8 cellular contexts compared by ENCODE assay signal in genomic region chr13:95676100-95676774, GRCh38. TPM values are rescaled to one million over a fixed set of nuclear protein-coding genes. Genes with fewer than 3 reads are reported as not detected.
DNase-seq lines count a peak whose midpoint lies in the region; ATAC-seq, FAIRE-seq and TF ChIP-seq lines count a peak whose summit lies in the region.

No MANE protein-coding gene starts in this region.

- no peaks in the 10 kb centered on the region for H3K27me3 ChIP-seq in CD8-positive, alpha-beta memory T cell (ENCODE audit: insufficient read depth, low read length, poor library complexity, severe bottlenecking)
- H3K27me3 ChIP-seq in dorsolateral prefrontal cortex = no peaks in the 10 kb centered on the region

- peak overlapping the region; percentile 83 for H3K27ac ChIP-seq in CD8-positive, alpha-beta memory T cell (ENCODE audit: low read depth, low read length)
- H3K27ac ChIP-seq in dorsolateral prefrontal cortex = peak overlapping the region; percentile 33 to 97 (median 90)

- H3K27me3 Mint-ChIP-seq in CD8-positive, alpha-beta memory T cell = peaks cover 0 to 1% of the 10 kb centered on the region in 2 donors

- POLR2A ChIA-PET in CD8-positive, alpha-beta memory T cell (lab: Charles Lee) = interaction anchor here (0.5 to 1.3 kb wide), 2 partner anchors 1753 to 1757 kb away, joined by 3 to 7 read pairs; no protein-coding TSS in a partner anchor

- H3K4me3 ChIP-seq in CD8-positive, alpha-beta memory T cell (ENCODE audit: low read length) = peak overlapping the region; percentile 84
- H3K4me3 ChIP-seq in Jurkat, Clone E6-1 (ENCODE audit: low read length) = peak overlapping the region; percentile 80
- H3K4me3 ChIP-seq in dorsolateral prefrontal cortex (peak overlapping the region; percentile 71 to 98 (median 92)), mucosa of descending colon (peak overlapping the region; percentile 95)

- peak overlapping the region; percentile 87 to 100 (median 96) for H3K27ac Mint-ChIP-seq in CD8-positive, alpha-beta memory T cell

- H3K36me3 Mint-ChIP-seq in CD8-positive, alpha-beta memory T cell = peaks cover 4 to 23% (median 12%) of the 10 kb centered on the region in 3 donors

- H3K9me3 ChIP-seq in CD8-positive, alpha-beta memory T cell (ENCODE audit: low read length) = peaks cover 5% of the 10 kb centered on the region
- H3K9me3 ChIP-seq in mucosa of descending colon = peaks cover 10% of the 10 kb centered on the region

- peak overlapping the region; percentile 93 to 99 (median 96) for H3K4me3 Mint-ChIP-seq in CD8-positive, alpha-beta memory T cell

- FAIRE-seq in urothelium cell line (lab: Jason Lieb, UNC) = no peak

- ATAC-seq in GM21381 (IDR thresholded peaks at IDR 0.05; ENCODE audit: unreplicated experiment) (peak; percentile 3), mucosa of descending colon (peak; percentile 18)

- TF ChIP-seq CTCF in dorsolateral prefrontal cortex (IDR thresholded peaks at IDR 0.05 in 54 of 56, conservative IDR thresholded peaks at IDR 0.05 in 2 of 56; ENCODE audit: low read depth in 1 of 56, partially characterized antibody in 56 of 56) = no peak
- no peak for TF ChIP-seq CTCF in mucosa of descending colon (IDR thresholded peaks at IDR 0.05)

- CTCF ChIA-PET in CD8-positive, alpha-beta memory T cell (lab: Charles Lee) = no interaction called here

- peak in 4 of 5 donors; percentile 1 to 54 (median 30) for DNase-seq in CD8-positive, alpha-beta memory T cell
- no peak for DNase-seq in Jurkat, Clone E6-1 (ENCODE audit: low read depth, low spot score)
- DNase-seq in SKM-1 (lab: John Stamatoyannopoulos, UW; ENCODE audit: unreplicated experiment) = peak; percentile 47
- DNase-seq in dorsolateral prefrontal cortex = peak in 2 of 10 donors; percentile 5 to 14
- DNase-seq in mucosa of descending colon = peak in 2 of 3 donors; percentile 36 to 40
- DNase-seq in urothelium cell line (ENCODE audit: low spot score) = peak; percentile 6
- DNase-seq in GOT3 (lab: John Stamatoyannopoulos, UW) = no peak

- intact Hi-C loops in dorsolateral prefrontal cortex (cut with DNase I) (loop anchor here (2.0 to 10.0 kb wide), 3 partner anchors 31 to 159 kb away; partner anchors contain the start of gene DZIP1 (in 2 of the 2)), mucosa of descending colon (cut with DNase I, micrococcal nuclease) (no loop called here)

- peaks cover 59 to 77% (median 66%) of the 10 kb centered on the region in 3 donors for H3K4me1 Mint-ChIP-seq in CD8-positive, alpha-beta memory T cell

- H3K9me3 Mint-ChIP-seq in CD8-positive, alpha-beta memory T cell = peaks cover 4 to 20% (median 10%) of the 10 kb centered on the region in 5 donors

- no peaks in the 10 kb centered on the region for H3K36me3 ChIP-seq in CD8-positive, alpha-beta memory T cell (ENCODE audit: insufficient read depth, low read length)
- H3K36me3 ChIP-seq in mucosa of descending colon (ENCODE audit: low read depth) = no peaks in the 10 kb centered on the region

- peaks cover 28% of the 10 kb centered on the region for H3K4me1 ChIP-seq in CD8-positive, alpha-beta memory T cell (ENCODE audit: insufficient read depth, low read length)
- H3K4me1 ChIP-seq in mucosa of descending colon (ENCODE audit: low read depth) = peaks cover 21% of the 10 kb centered on the region

RNA-seq across cellular contexts. Expression of gene DNAJC3, which starts 0.7 kb away (rescaled TPM):
- total RNA-seq in CD8-positive, alpha-beta memory T cell = 10 to 100 TPM; 26.1 to 26.4 TPM
- 19.4 TPM for polyA plus RNA-seq in CD8-positive, alpha-beta memory T cell
- polyA plus RNA-seq in Jurkat, Clone E6-1 (2012; ENCODE audit: insufficient read depth, insufficient read length) = 7.0 TPM
- total RNA-seq in dorsolateral prefrontal cortex (10 to 100 TPM; 15.8 to 41.6 (median 22.6) TPM), mucosa of descending colon (10 to 100 TPM; 48.6 to 60.5 (median 55.2) TPM)

RNA-seq across cellular contexts. Expression of gene DZIP1, which starts 31.7 kb away (rescaled TPM):
- total RNA-seq in CD8-positive, alpha-beta memory T cell = under 1 TPM in 1 of 2 experiments, not detected in 1; 0.13 TPM
- not detected for polyA plus RNA-seq in CD8-positive, alpha-beta memory T cell
- polyA plus RNA-seq in Jurkat, Clone E6-1 (2012; ENCODE audit: insufficient read depth, insufficient read length) = 8.0 TPM
- total RNA-seq in dorsolateral prefrontal cortex = 100 to 1,000 TPM in 7 of 120 experiments, 10 to 100 TPM in 113; 33.8 to 111 (median 75.1) TPM
- 10 to 100 TPM in 1 of 3 donors, 1 to 10 TPM in 2; 1.3 to 23.6 (median 3.6) TPM for total RNA-seq in mucosa of descending colon

Comparison
In these comparisons a context has a peak if more than half of its experiments do, and no peak if none do; other contexts are left out.
1. DNase-seq: peak in CD8-positive, alpha-beta memory T cell (4 of 5), SKM-1 (single experiment), mucosa of descending colon (2 of 3) and urothelium cell line (single experiment); none in Jurkat, Clone E6-1 (single experiment) and GOT3 (single experiment).
2. intact Hi-C loops: an anchor here in dorsolateral prefrontal cortex (2.0 to 10.0 kb wide); none called in mucosa of descending colon.
3. Peak in every context shown above with its lines, with median percentiles within 50 percentile points of each other: H3K4me3 ChIP-seq.